Comparison of ENCODE assay signal across 18 cellular contexts in the genomic region with DNA sequence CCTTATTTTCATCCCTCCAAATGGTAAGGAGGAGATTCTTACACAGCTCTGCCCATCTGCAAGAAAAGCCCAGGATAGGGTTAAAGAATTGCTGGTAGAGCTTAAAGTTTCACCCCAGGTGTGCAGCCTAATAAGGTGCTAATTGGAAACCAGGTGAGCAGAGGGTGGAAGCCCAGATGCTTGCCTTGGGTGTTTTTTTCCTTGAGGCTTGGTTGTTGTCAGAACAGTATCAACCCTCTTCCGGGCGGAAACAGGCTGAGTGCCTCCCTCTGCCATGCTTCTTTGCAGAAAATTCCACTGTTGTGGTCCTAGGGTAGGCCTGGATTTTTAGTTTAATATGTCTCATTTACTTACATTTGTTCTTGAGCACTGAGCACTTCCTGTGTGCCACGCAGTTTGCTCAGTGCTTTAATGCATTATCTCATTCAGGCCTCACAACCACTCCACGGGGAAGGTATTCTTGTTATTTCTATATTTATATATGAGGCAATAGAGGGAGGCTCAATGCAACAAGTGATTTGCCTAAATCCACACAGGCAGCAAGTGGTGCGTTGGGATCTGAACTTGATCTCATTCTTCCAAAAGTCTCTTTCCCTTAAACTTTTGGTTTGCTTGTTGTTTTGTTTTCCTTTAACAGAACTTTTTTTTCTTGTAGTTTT.
DNase-seq lines count a peak whose midpoint lies in the region; ATAC-seq and TF ChIP-seq lines count a peak whose summit lies in the region.
"Had no signal": no experiment of that assay in that cellular context is flagged by ENCODE, and none has a peak within 500 bp of the region (broad histone marks: within the 10 kb centered on the region; RNA-seq: fewer than 3 reads in every experiment).

No MANE protein-coding gene starts in this region.

- no peak overlapping the region for H3K4me3 ChIP-seq in right cardiac atrium (ENCODE audit: low read length)
- H3K4me3 ChIP-seq in upper lobe of right lung = no peak overlapping the region
- H3K4me3 ChIP-seq: adrenal gland, esophagus muscularis mucosa, suprapubic skin had no signal

- DNase-seq in left ventricle myocardium superior (no peak), right cardiac atrium (no peak), NCI-H2171 treated with DMSO at 0.1 percent for 48 hours (lab: John Stamatoyannopoulos, UW) (peak; percentile 47), iris pigment epithelial cell (ENCODE audit: low read depth) (peak; percentile 50), upper lobe of right lung (no peak)
- DNase-seq: activated CD4-positive, alpha-beta T cell treated with anti-CD3 and anti-CD28 coated beads for 36 hours; adrenal gland; caudate nucleus; mesenchymal stem cell; NCI-H2081 treated with DMSO at 0.1 percent for 48 hours; posterior cingulate gyrus; RPMI8226; stimulated activated CD8-positive, alpha-beta memory T cell treated with anti-CD3 and anti-CD28 coated beads, Interleukin-4, amount 100 ng/mL, for 48 hours had no signal

- H3K36me3 ChIP-seq in upper lobe of right lung = no peaks in the 10 kb centered on the region
- H3K36me3 ChIP-seq: adrenal gland, esophagus muscularis mucosa, suprapubic skin had no signal

- no peak overlapping the region for H3K27ac ChIP-seq in right cardiac atrium (ENCODE audit: low read length)
- H3K27ac ChIP-seq in upper lobe of right lung = peak overlapping the region; percentile 24
- H3K27ac ChIP-seq: adrenal gland, suprapubic skin had no signal

- no peak for TF ChIP-seq CTCF in upper lobe of right lung (IDR thresholded peaks at IDR 0.05)

- ATAC-seq in left ventricle myocardium superior (peak; percentile 94), right cardiac atrium (no peak), upper lobe of right lung (peak; percentile 91), HG03039 (IDR thresholded peaks at IDR 0.05; ENCODE audit: unreplicated experiment) (no peak), GM19324 (IDR thresholded peaks at IDR 0.05; ENCODE audit: low FRiP score, unreplicated experiment) (no peak), HG03378 (IDR thresholded peaks at IDR 0.05; ENCODE audit: unreplicated experiment) (no peak)
- ATAC-seq: activated CD4-positive, alpha-beta T cell treated with anti-CD3 and anti-CD28 coated beads for 36 hours had no signal

- H3K4me1 ChIP-seq in right cardiac atrium (ENCODE audit: control insufficient read depth, insufficient read depth, low read length) (no peaks in the 10 kb centered on the region), upper lobe of right lung (no peaks in the 10 kb centered on the region)
- H3K4me1 ChIP-seq: adrenal gland had no signal

- H3K9me3 ChIP-seq in right cardiac atrium (ENCODE audit: control insufficient read depth, low read length) = no peaks in the 10 kb centered on the region
- H3K9me3 ChIP-seq in upper lobe of right lung = no peaks in the 10 kb centered on the region
- H3K9me3 ChIP-seq: adrenal gland, esophagus muscularis mucosa, suprapubic skin had no signal

- intact Hi-C loops in left ventricle myocardium superior (cut with micrococcal nuclease) = no loop called here
- intact Hi-C loops in right cardiac atrium (cut with DNase I) = no loop called here
- intact Hi-C loops in upper lobe of right lung (cut with DNase I) = no loop called here

- WGBS in right cardiac atrium = 68% methylated on average over 5 of the region's 5 CpGs

- H3K27me3 ChIP-seq in right cardiac atrium (ENCODE audit: control insufficient read depth, insufficient read depth) (no peaks in the 10 kb centered on the region), upper lobe of right lung (no peaks in the 10 kb centered on the region)
- H3K27me3 ChIP-seq: adrenal gland, esophagus muscularis mucosa, suprapubic skin had no signal

Comparison
In these comparisons a context has a peak if more than half of its experiments do, and no peak if none do; other contexts are left out.
1. ATAC-seq: peak in left ventricle myocardium superior (single experiment) and upper lobe of right lung (single experiment); none in right cardiac atrium (0 of 2), HG03039 (single experiment), GM19324 (single experiment) and HG03378 (single experiment).
2. DNase-seq: peak in NCI-H2171 treated with DMSO at 0.1 percent for 48 hours (single experiment) and iris pigment epithelial cell (single experiment); none in left ventricle myocardium superior (single experiment), right cardiac atrium (0 of 3) and upper lobe of right lung (single experiment).